Comparison of ENCODE assay signal across 8 cellular contexts in genomic region chr4:121800961-121801714, GRCh38. TPM values are rescaled to one million over a fixed set of nuclear protein-coding genes. Genes with fewer than 3 reads are reported as not detected.
DNase-seq lines count a peak whose midpoint lies in the region; ATAC-seq, FAIRE-seq and TF ChIP-seq lines count a peak whose summit lies in the region.

A gene with protein sequence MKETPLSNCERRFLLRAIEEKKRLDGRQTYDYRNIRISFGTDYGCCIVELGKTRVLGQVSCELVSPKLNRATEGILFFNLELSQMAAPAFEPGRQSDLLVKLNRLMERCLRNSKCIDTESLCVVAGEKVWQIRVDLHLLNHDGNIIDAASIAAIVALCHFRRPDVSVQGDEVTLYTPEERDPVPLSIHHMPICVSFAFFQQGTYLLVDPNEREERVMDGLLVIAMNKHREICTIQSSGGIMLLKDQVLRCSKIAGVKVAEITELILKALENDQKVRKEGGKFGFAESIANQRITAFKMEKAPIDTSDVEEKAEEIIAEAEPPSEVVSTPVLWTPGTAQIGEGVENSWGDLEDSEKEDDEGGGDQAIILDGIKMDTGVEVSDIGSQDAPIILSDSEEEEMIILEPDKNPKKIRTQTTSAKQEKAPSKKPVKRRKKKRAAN (plus strand): TSS chr4:121801323. CDS start chr4:121801425, 102 bp downstream.

- peak within 1 kb of the TSS; percentile 62 to 98 (median 89) for H3K4me3 ChIP-seq in keratinocyte (ENCODE audit: control insufficient read depth in 2 of 3, extremely low read depth in 1 of 3, insufficient read depth in 2 of 3, low read depth in 1 of 3, low read length in 3 of 3)

- H2AFZ ChIP-seq in keratinocyte (ENCODE audit: control insufficient read depth, low read length): peak within 1 kb of the TSS; percentile 100

- no peaks in the 10 kb centered on the region for H4K20me1 ChIP-seq in keratinocyte (ENCODE audit: control insufficient read depth, extremely low read depth, insufficient read depth, low read length)

- peaks cover 8% of the 10 kb centered on the region for H3K4me1 ChIP-seq in keratinocyte (ENCODE audit: control insufficient read depth, extremely low read depth, insufficient read depth, low read length)

- TF ChIP-seq CTCF in AG09319 (IDR thresholded peaks at IDR 0.05; ENCODE audit: low read depth, low read length) (no peak), keratinocyte (optimal IDR thresholded peaks at IDR 0.05 in 1 of 3, IDR thresholded peaks at IDR 0.05 in 1 of 3, conservative IDR thresholded peaks at IDR 0.05 in 1 of 3; ENCODE audit: extremely low read depth in 1 of 3, insufficient read depth in 2 of 3, low read length in 3 of 3) (no peak)

- no peaks in the 10 kb centered on the region for H3K9me3 ChIP-seq in keratinocyte (ENCODE audit: control insufficient read depth, low read depth, low read length)

- H3K27me3 ChIP-seq in keratinocyte (ENCODE audit: control insufficient read depth, extremely low read depth, insufficient read depth, low read length): no peaks in the 10 kb centered on the region

- dilution Hi-C loops in keratinocyte (cut with MboI; ENCODE audit: extremely low pct_ligation_motif_present, low sequenced_read_pairs): no loop called here

- H3K36me3 ChIP-seq in keratinocyte (ENCODE audit: control insufficient read depth in 2 of 2, extremely low read depth in 1 of 2, insufficient read depth in 2 of 2, low read length in 2 of 2): peaks cover 0 to 5% of the 10 kb centered on the region in 2 experiments

- ATAC-seq in GM19035 (IDR thresholded peaks at IDR 0.05; ENCODE audit: unreplicated experiment) (peak; percentile 75), HG03354 (IDR thresholded peaks at IDR 0.05; ENCODE audit: poor library complexity, severe bottlenecking, unreplicated experiment) (peak; percentile 85)

- peak within 1 kb of the TSS; percentile 98 for H3K4me2 ChIP-seq in keratinocyte (ENCODE audit: control insufficient read depth, extremely low read depth, insufficient read depth, low read depth, low read length)

- H3K9ac ChIP-seq in keratinocyte (ENCODE audit: control insufficient read depth, extremely low read depth, insufficient read depth, low read length): peak within 1 kb of the TSS; percentile 98

- DNase-seq in AG09319 (ENCODE audit: extremely low read depth, low read depth) (peak; percentile 87), NCI-H460 (ENCODE audit: extremely low read depth, low read depth) (peak; percentile 87), cerebellum (ENCODE audit: low spot score) (peak; percentile 89), keratinocyte (ENCODE audit: low read depth, low spot score) (peak; percentile 36)
- peak; percentile 95 for DNase-seq in activated CD4-positive, CD25-positive, alpha-beta regulatory T cell treated with anti-CD3 and anti-CD28 coated beads, Interleukin-2, amount 50 U/mL, for 72 hours
- DNase-seq in stimulated activated CD4-positive, alpha-beta T cell treated with anti-CD3 and anti-CD28 coated beads, Interleukin-15, amount 100 ng/mL, for 1 hour (ENCODE audit: low read depth in 1 of 2, low spot score in 1 of 2): peak; percentile 88 to 91

- H3K79me2 ChIP-seq in keratinocyte (ENCODE audit: control insufficient read depth, insufficient read depth, low read length): peaks cover 12% of the 10 kb centered on the region

- no peaks in the 10 kb centered on the region for H3K9me1 ChIP-seq in keratinocyte (ENCODE audit: control insufficient read depth, extremely low read depth, insufficient read depth, low read length)

- FAIRE-seq in keratinocyte (lab: Jason Lieb, UNC): peak; percentile 90

- H3K27ac ChIP-seq in keratinocyte (ENCODE audit: control insufficient read depth, insufficient read depth, low read length): peak within 1 kb of the TSS; percentile 90

RNA-seq across cellular contexts. Expression of the gene that starts here (rescaled TPM):
- 40.4 and 42.7 TPM in 2 replicates for total RNA-seq in NCI-H460 (2014; rRNA removed; shearing (Covaris generic))
- polyA plus RNA-seq in NCI-H460 (2014; cell fraction: nucleus; rRNA removed): 43.7 and 72.4 TPM in 2 replicates
- 24.6 TPM for total RNA-seq in cerebellum
- polyA plus RNA-seq in keratinocyte: 18.0 to 35.4 TPM (median 23.6 TPM) in 3 replicates
- 47.6 TPM for polyA plus RNA-seq in keratinocyte (2011; ENCODE audit: low read depth)
- polyA plus RNA-seq in keratinocyte (2011; cell fraction: cytosol; rRNA removed): 11.3 and 18.6 TPM in 2 replicates
- polyA plus RNA-seq in keratinocyte (2011; cell fraction: nucleus; rRNA removed): 20.3 and 31.2 TPM in 2 replicates
- polyA plus RNA-seq in keratinocyte (2012; ENCODE audit: low replicate concordance): 13.1 and 21.2 TPM in 2 replicates
- 7.2 to 30.0 TPM (median 15.8 TPM) in 3 replicates for polyA minus RNA-seq in keratinocyte
- 16.5 TPM for polyA minus RNA-seq in keratinocyte (2011; cell fraction: cytosol; rRNA and poly(A)+ RNA removed)
- 12.6 and 17.8 TPM in 2 replicates for polyA minus RNA-seq in keratinocyte (2011; cell fraction: nucleus; rRNA and poly(A)+ RNA removed)

Comparison
In these comparisons a context has a peak if more than half of its experiments do, and no peak if none do; other contexts are left out.
1. Peak in every context shown above with its lines: DNase-seq, ATAC-seq, H3K4me3 ChIP-seq and H3K27ac ChIP-seq.
2. DNase-seq: peak in every context shown above with its lines; median percentile 95 in activated CD4-positive, CD25-positive, alpha-beta regulatory T cell treated with anti-CD3 and anti-CD28 coated beads, Interleukin-2, amount 50 U/mL, for 72 hours; 90 in stimulated activated CD4-positive, alpha-beta T cell treated with anti-CD3 and anti-CD28 coated beads, Interleukin-15, amount 100 ng/mL, for 1 hour; 89 in cerebellum; 87 in AG09319; 87 in NCI-H460; 36 in keratinocyte.